16 cellular contexts compared by ENCODE assay signal in the genomic region with DNA sequence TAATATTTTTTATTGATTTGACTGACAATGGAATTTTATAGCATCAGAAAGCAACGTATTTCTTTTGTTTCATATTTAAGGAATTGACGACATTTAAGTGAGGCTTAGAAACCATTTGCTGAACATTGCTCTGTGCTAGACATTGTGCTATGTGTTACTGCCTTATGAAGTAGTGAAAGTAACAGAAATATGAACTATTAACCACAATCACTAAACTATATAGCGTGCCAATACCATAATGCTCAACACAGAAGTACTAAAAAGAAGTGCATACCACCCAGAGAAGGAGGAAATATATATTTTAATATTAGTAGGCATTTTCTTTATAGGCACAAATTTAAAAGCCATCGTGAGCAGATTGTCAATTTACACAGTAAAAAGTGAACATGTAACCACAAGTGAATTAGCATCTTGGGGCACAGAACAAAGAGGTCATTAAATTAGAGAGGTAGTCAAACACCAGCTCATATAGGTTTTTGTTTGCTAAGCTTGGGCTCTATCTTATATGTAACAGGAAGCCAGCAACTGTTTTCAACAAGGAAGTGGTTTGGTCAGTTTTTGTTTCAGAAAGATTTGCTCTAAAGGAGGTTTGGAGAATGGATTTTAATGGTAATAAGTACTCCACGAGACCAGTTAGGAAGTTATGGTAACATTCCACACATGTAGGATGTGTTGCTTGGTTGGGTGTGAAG.
DNase-seq lines count a peak whose midpoint lies in the region; ATAC-seq lines count a peak whose summit lies in the region.
"Had no signal": no experiment of that assay in that cellular context is flagged by ENCODE, and none has a peak within 500 bp of the region (broad histone marks: within the 10 kb centered on the region; RNA-seq: fewer than 3 reads in every experiment).

No MANE protein-coding gene starts in this region.

- intact Hi-C loops in left colon (cut with DNase I, micrococcal nuclease): no loop called here

- H3K36me3 Mint-ChIP-seq in central memory CD8-positive, alpha-beta T cell (ENCODE audit: insufficient read depth): peaks cover 3% of the 10 kb centered on the region
- H3K36me3 Mint-ChIP-seq: mesothelial cell of epicardium, type B pancreatic cell had no signal

- no peaks in the 10 kb centered on the region for H3K4me1 Mint-ChIP-seq in central memory CD8-positive, alpha-beta T cell
- H3K4me1 Mint-ChIP-seq: mesothelial cell of epicardium had no signal

- peak overlapping the region; percentile 17 for H3K27ac Mint-ChIP-seq in central memory CD8-positive, alpha-beta T cell (ENCODE audit: low read depth)
- H3K27ac Mint-ChIP-seq: activated CD8-positive, alpha-beta T cell treated with anti-CD3 and anti-CD28 coated beads, Interleukin-2, amount 10 ng/mL, durations not matched to agents 7 days and 5 days; mesothelial cell of epicardium; type B pancreatic cell had no signal

- DNase-seq in NCI-H2081 treated with DMSO at 0.1 percent for 48 hours (lab: John Stamatoyannopoulos, UW) (peak; percentile 7), HCEC 1CT (no peak), left colon (no peak), D341Med (ENCODE audit: low spot score) (no peak)
- DNase-seq in central memory CD8-positive, alpha-beta T cell (ENCODE audit: low spot score in 2 of 2): no peak
- DNase-seq: activated CD8-positive, alpha-beta T cell treated with anti-CD3 and anti-CD28 coated beads, Interleukin-2, amount 10 ng/mL, durations not matched to agents 7 days and 5 days; EL; NCI-H2029; occipital lobe; sigmoid colon; stimulated activated CD4-positive, alpha-beta T cell treated with anti-CD3 and anti-CD28 coated beads, Interleukin-4, amount 100 ng/mL, for 24 hours had no signal

- no peaks in the 10 kb centered on the region for H3K27me3 Mint-ChIP-seq in central memory CD8-positive, alpha-beta T cell
- H3K27me3 Mint-ChIP-seq: type B pancreatic cell had no signal

- no peak overlapping the region for H3K4me3 Mint-ChIP-seq in central memory CD8-positive, alpha-beta T cell
- H3K4me3 Mint-ChIP-seq: activated CD8-positive, alpha-beta T cell treated with anti-CD3 and anti-CD28 coated beads, Interleukin-2, amount 10 ng/mL, durations not matched to agents 7 days and 5 days; mesothelial cell of epicardium; type B pancreatic cell had no signal

- ATAC-seq in GM18867 (IDR thresholded peaks at IDR 0.05; ENCODE audit: unreplicated experiment) (peak; percentile 42), HG02884 (IDR thresholded peaks at IDR 0.05; ENCODE audit: unreplicated experiment) (peak; percentile 42), left colon (no peak)
- peak; percentile 49 for ATAC-seq in central memory CD8-positive, alpha-beta T cell (replicated peaks; ENCODE audit: extremely low read depth, poor library complexity, severe bottlenecking)
- ATAC-seq: activated CD8-positive, alpha-beta T cell treated with anti-CD3 and anti-CD28 coated beads, Interleukin-2, amount 10 ng/mL, durations not matched to agents 7 days and 5 days; K562 had no signal

- peaks cover 10% of the 10 kb centered on the region for H3K9me3 Mint-ChIP-seq in central memory CD8-positive, alpha-beta T cell
- H3K9me3 Mint-ChIP-seq: type B pancreatic cell had no signal
